Comparison of ENCODE assay signal across 9 cellular contexts in the genomic region with DNA sequence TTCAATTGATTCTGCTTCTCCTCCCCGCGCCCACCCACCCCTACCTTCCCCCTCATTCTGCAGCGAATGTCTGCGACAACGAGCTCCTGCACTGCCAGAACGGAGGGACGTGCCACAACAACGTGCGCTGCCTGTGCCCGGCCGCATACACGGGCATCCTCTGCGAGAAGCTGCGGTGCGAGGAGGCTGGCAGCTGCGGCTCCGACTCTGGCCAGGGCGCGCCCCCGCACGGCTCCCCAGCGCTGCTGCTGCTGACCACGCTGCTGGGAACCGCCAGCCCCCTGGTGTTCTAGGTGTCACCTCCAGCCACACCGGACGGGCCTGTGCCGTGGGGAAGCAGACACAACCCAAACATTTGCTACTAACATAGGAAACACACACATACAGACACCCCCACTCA.
A peak's percentile ranks its signal among the peaks of the same experiment; 100 is the strongest.
DNase-seq lines count a peak whose midpoint lies in the region; ATAC-seq and TF ChIP-seq lines count a peak whose summit lies in the region.
"Had no signal": no experiment of that assay in that cellular context is flagged by ENCODE, and none has a peak within 500 bp of the region (broad histone marks: within the 10 kb centered on the region; RNA-seq: fewer than 3 reads in every experiment).

No MANE protein-coding gene starts in this region.

- H3K4me3 ChIP-seq in gastroesophageal sphincter (peak overlapping the region in 1 of 2 donors; percentile 22), upper lobe of left lung (peak overlapping the region in 2 of 4 donors; percentile 0 to 2)
- H3K4me3 ChIP-seq: adrenal gland had no signal

- no peaks in the 10 kb centered on the region for H3K9me3 ChIP-seq in gastroesophageal sphincter
- no peaks in the 10 kb centered on the region for H3K9me3 ChIP-seq in upper lobe of left lung
- H3K9me3 ChIP-seq: adrenal gland had no signal

- no peak for TF ChIP-seq POLR2A in gastroesophageal sphincter (IDR thresholded peaks at IDR 0.05)
- TF ChIP-seq POLR2A in upper lobe of left lung (IDR thresholded peaks at IDR 0.05) = no peak

- WGBS in gastroesophageal sphincter (ENCODE audit: low coverage in 1 of 2), 2 donors = 18% methylated on average over 2 of the region's 27 CpGs; no CpG with 5 or more reads in 1 of the 2 donors
- WGBS in upper lobe of left lung, 2 donors = 23 to 26% methylated on average over 7 to 26 of the region's 27 CpGs

- H3K4me1 ChIP-seq in gastroesophageal sphincter = peaks cover 0 to 27% (median 0%) of the 10 kb centered on the region in 3 donors
- peaks cover 0 to 5% (median 0%) of the 10 kb centered on the region in 4 donors for H3K4me1 ChIP-seq in upper lobe of left lung
- H3K4me1 ChIP-seq: adrenal gland had no signal

- TF ChIP-seq EP300 in gastroesophageal sphincter (IDR thresholded peaks at IDR 0.05) (no peak), upper lobe of left lung (IDR thresholded peaks at IDR 0.05) (no peak)

- no peak for TF ChIP-seq CTCF in gastroesophageal sphincter (IDR thresholded peaks at IDR 0.05)
- peak in 4 of 6 experiments; percentile 12 to 35 (median 24) for TF ChIP-seq CTCF in upper lobe of left lung (IDR thresholded peaks at IDR 0.05)

- H3K27ac ChIP-seq in gastroesophageal sphincter (no peak overlapping the region), upper lobe of left lung (no peak overlapping the region)
- H3K27ac ChIP-seq: adrenal gland had no signal

- H3K27me3 ChIP-seq in gastroesophageal sphincter (no peaks in the 10 kb centered on the region), upper lobe of left lung (peaks cover 0 to 2% (median 0%) of the 10 kb centered on the region in 4 donors)

- ATAC-seq in HG03139 (IDR thresholded peaks at IDR 0.05; ENCODE audit: unreplicated experiment) (peak; percentile 66), gastroesophageal sphincter (peak; percentile 39), upper lobe of left lung (ENCODE audit: low FRiP score in 2 of 2) (peak; percentile 34 to 43)

- DNase-seq in activated CD4-positive, alpha-beta T cell treated with anti-CD3 and anti-CD28 coated beads for 48 hours = peak; percentile 3
- DNase-seq in activated CD4-positive, alpha-beta T cell treated with anti-CD3 and anti-CD28 coated beads for 4 hours = no peak
- peak in 1 of 2 donors; percentile 86 for DNase-seq in upper lobe of left lung
- no peak for DNase-seq in SW 1271 (lab: John Stamatoyannopoulos, UW)
- no peak for DNase-seq in EL
- no peak for DNase-seq in NOMO-1 (lab: John Stamatoyannopoulos, UW; ENCODE audit: unreplicated experiment in 2 of 2)

- no peaks in the 10 kb centered on the region for H3K36me3 ChIP-seq in gastroesophageal sphincter
- H3K36me3 ChIP-seq in upper lobe of left lung = no peaks in the 10 kb centered on the region
- H3K36me3 ChIP-seq: adrenal gland had no signal

Comparison
In these comparisons a context has a peak if more than half of its experiments do, and no peak if none do; other contexts are left out.
1. CTCF ChIP-seq: peak in upper lobe of left lung (4 of 6); none in gastroesophageal sphincter (0 of 4).
2. Peak in every context shown above with its lines, with median percentiles within 50 percentile points of each other: ATAC-seq.